ENCODE assay signal across 22 cellular contexts in the genomic region with DNA sequence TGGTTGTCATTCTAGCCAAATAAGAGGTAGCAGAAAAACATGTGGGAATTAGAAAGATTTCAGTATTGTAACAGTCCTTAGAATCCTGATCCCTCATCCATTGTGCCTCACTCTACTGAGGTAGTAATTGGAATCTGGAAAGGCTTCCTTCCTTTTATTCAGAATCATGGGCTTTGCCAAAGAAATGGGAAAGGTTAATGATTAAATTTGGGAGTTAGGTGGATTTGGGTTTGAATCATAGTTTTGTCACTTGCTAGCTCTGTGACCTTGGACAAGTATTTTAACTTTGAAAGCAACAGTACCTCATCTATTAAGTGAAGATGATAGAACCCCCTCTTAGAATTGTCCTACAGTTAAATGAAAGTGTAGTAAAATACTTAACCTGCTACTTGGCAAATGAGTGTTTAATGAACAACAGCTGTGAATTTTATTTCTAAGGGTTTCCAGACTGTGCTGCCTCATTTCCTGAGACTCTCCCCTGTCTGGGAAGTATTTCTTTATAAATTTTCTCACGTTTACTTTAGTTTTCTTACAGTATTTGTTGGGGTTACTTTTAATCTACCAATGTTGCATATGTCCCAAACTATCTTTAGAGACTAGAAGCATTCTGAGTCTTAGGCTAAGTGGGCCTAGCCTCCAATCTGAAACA.
"Had no signal": no experiment of that assay in that cellular context is flagged by ENCODE, and none has a peak within 500 bp of the region (broad histone marks: within the 10 kb centered on the region; RNA-seq: fewer than 3 reads in every experiment).

No MANE protein-coding gene starts in this region.

- H3K4me1 Mint-ChIP-seq: activated naive CD8-positive, alpha-beta T cell treated with anti-CD3 and anti-CD28 coated beads for 36 hours; activated T-helper 17 cell treated with anti-CD3 and anti-CD28 coated beads, Interleukin-2, amount 50 U/mL, for 72 hours; immature natural killer cell; memory B cell; naive B cell; neural progenitor cell; stimulated activated effector memory CD8-positive, alpha-beta T cell treated with anti-CD3 and anti-CD28 coated beads, Interleukin-12 subunit alpha, Interleukin-12 subunit beta, amount 100 ng/mL, for 72 hours had no signal

- H3K27me3 Mint-ChIP-seq: activated naive CD8-positive, alpha-beta T cell treated with anti-CD3 and anti-CD28 coated beads for 36 hours; activated T-helper 17 cell treated with anti-CD3 and anti-CD28 coated beads, Interleukin-2, amount 50 U/mL, for 72 hours; memory B cell; naive B cell had no signal

- DNase-seq: activated CD4-positive, alpha-beta T cell treated with anti-CD3 and anti-CD28 coated beads, Interleukin-2, amount 50 U/mL, for 48 hours; activated naive CD4-positive, alpha-beta T cell; activated naive CD8-positive, alpha-beta T cell treated with anti-CD3 and anti-CD28 coated beads for 36 hours; activated T-cell treated with anti-CD3 and anti-CD28 coated beads for 4 hours; amniotic stem cell; body of pancreas; caudate nucleus; immature natural killer cell; kidney glomerular epithelial cell; mucosa of descending colon; naive B cell; ovary; right lobe of liver; small intestine; stimulated activated CD4-positive, alpha-beta T cell treated with anti-CD3 and anti-CD28 coated beads, Interleukin-4, amount 100 ng/mL, for 24 hours; stomach; trophoblast cell had no signal

- H3K27me3 ChIP-seq: body of pancreas, neural progenitor cell, ovary, right lobe of liver, stomach had no signal

- H3K36me3 ChIP-seq: ovary had no signal

- H3K4me2 ChIP-seq: neural progenitor cell had no signal

- H3K9ac ChIP-seq: neural progenitor cell had no signal

- H3K27ac ChIP-seq: body of pancreas, neural progenitor cell, ovary, right lobe of liver, stomach had no signal

- H3K9me3 ChIP-seq: body of pancreas, mucosa of descending colon, ovary, right lobe of liver, stomach had no signal

- ATAC-seq: activated T-helper 17 cell treated with anti-CD3 and anti-CD28 coated beads, Interleukin-2, amount 50 U/mL, for 72 hours; body of pancreas; mucosa of descending colon; stimulated activated effector memory CD8-positive, alpha-beta T cell treated with anti-CD3 and anti-CD28 coated beads, Interleukin-12 subunit alpha, Interleukin-12 subunit beta, amount 100 ng/mL, for 72 hours had no signal

- H3K9me3 Mint-ChIP-seq: activated naive CD8-positive, alpha-beta T cell treated with anti-CD3 and anti-CD28 coated beads for 36 hours; activated T-helper 17 cell treated with anti-CD3 and anti-CD28 coated beads, Interleukin-2, amount 50 U/mL, for 72 hours; immature natural killer cell; memory B cell; naive B cell; neural progenitor cell; stimulated activated effector memory CD8-positive, alpha-beta T cell treated with anti-CD3 and anti-CD28 coated beads, Interleukin-12 subunit alpha, Interleukin-12 subunit beta, amount 100 ng/mL, for 72 hours; T-helper 2 cell treated with Interferon-gamma antibody and Interleukin-4, amounts not matched to agents 5 μg/mL and 100 μg/mL, for 36 hours had no signal

- H3K27ac Mint-ChIP-seq: activated naive CD8-positive, alpha-beta T cell treated with anti-CD3 and anti-CD28 coated beads for 36 hours; activated T-helper 17 cell treated with anti-CD3 and anti-CD28 coated beads, Interleukin-2, amount 50 U/mL, for 72 hours; immature natural killer cell; memory B cell; naive B cell; neural progenitor cell; stimulated activated effector memory CD8-positive, alpha-beta T cell treated with anti-CD3 and anti-CD28 coated beads, Interleukin-12 subunit alpha, Interleukin-12 subunit beta, amount 100 ng/mL, for 72 hours; T-helper 2 cell treated with Interferon-gamma antibody and Interleukin-4, amounts not matched to agents 5 μg/mL and 100 μg/mL, for 36 hours had no signal

- H3K4me3 ChIP-seq: body of pancreas, mucosa of descending colon, neural progenitor cell, ovary, right lobe of liver, stomach had no signal

- H3K4me1 ChIP-seq: body of pancreas, neural progenitor cell had no signal

- H2AFZ ChIP-seq: neural progenitor cell had no signal

- H3K4me3 Mint-ChIP-seq: activated naive CD8-positive, alpha-beta T cell treated with anti-CD3 and anti-CD28 coated beads for 36 hours; activated T-helper 17 cell treated with anti-CD3 and anti-CD28 coated beads, Interleukin-2, amount 50 U/mL, for 72 hours; immature natural killer cell; memory B cell; naive B cell; neural progenitor cell; stimulated activated effector memory CD8-positive, alpha-beta T cell treated with anti-CD3 and anti-CD28 coated beads, Interleukin-12 subunit alpha, Interleukin-12 subunit beta, amount 100 ng/mL, for 72 hours; T-helper 2 cell treated with Interferon-gamma antibody and Interleukin-4, amounts not matched to agents 5 μg/mL and 100 μg/mL, for 36 hours had no signal
